Comparison of ENCODE assay signal across 20 cellular contexts in the genomic region with DNA sequence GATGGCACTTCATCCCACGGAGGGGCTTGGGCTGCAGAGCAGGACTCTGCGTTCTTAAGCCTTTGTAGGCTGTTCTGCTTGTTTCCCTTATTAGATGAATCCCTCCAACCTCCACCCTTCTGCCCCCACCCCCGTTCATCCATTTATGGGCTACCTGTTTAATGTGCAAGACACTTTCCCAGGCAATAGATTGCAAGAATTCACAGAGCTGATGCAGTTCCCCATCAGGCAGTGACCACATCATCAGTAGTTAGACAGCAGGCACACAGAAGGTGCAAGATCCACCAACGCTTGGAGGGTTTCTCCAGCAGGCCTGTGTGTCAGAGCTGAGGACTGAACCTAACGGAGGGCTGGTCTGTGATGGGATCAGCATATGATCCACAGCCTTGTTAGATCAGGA. TPM values are rescaled to one million over a fixed set of nuclear protein-coding genes. Genes with fewer than 3 reads are reported as not detected.
DNase-seq lines count a peak whose midpoint lies in the region; ATAC-seq, FAIRE-seq and TF ChIP-seq lines count a peak whose summit lies in the region.
"Had no signal": no experiment of that assay in that cellular context is flagged by ENCODE, and none has a peak within 500 bp of the region (broad histone marks: within the 10 kb centered on the region; RNA-seq: fewer than 3 reads in every experiment).

No MANE protein-coding gene starts in this region.

- TF ChIP-seq POLR2A in HepG2 (IDR thresholded peaks at IDR 0.05; ENCODE audit: insufficient read depth in 1 of 2, low read depth in 2 of 2, low read length in 2 of 2) = peak in 1 of 2 experiments; percentile 15; a peak in 1 of 4 replicates

- no peak overlapping the region for H3K4me2 ChIP-seq in HepG2 (ENCODE audit: low read depth, low read length)

- H3K27ac Mint-ChIP-seq in Calu3 (ENCODE audit: unreplicated experiment) (peak overlapping the region; percentile 16), mesothelial cell of epicardium (no peak overlapping the region)

- H3K9me3 ChIP-seq in adipocyte (ENCODE audit: control insufficient read depth, low read length) (no peaks in the 10 kb centered on the region), HepG2 (ENCODE audit: low read length) (no peaks in the 10 kb centered on the region)

- FAIRE-seq in HepG2 (lab: Jason Lieb, UNC) (no peak), urothelium cell line (lab: Jason Lieb, UNC) (no peak)
- FAIRE-seq: H54 had no signal

- H3K4me3 Mint-ChIP-seq in Calu3 (ENCODE audit: low read depth, unreplicated experiment) (no peak overlapping the region), mesothelial cell of epicardium (no peak overlapping the region)
- H3K4me3 Mint-ChIP-seq: HFFc6, IgD-negative memory B cell had no signal

- CTCF ChIA-PET in Calu3 (lab: Charles Lee) (interaction anchor here (0.6 to 0.9 kb wide), 2 partner anchors 25 to 165 kb away, joined by 3 to 8 read pairs; no protein-coding TSS in a partner anchor), HepG2 (lab: Yijun Ruan, JAX; ENCODE audit: low intra/inter-chr PET ratio, low total read pairs) (interaction anchor here (5.0 kb wide), 1 partner anchor 33 kb away, joined by 45 read pairs; a partner anchor contains a TSS)

- H3K27me3 Mint-ChIP-seq in Calu3 (ENCODE audit: unreplicated experiment) = peaks cover 41% of the 10 kb centered on the region
- H3K27me3 Mint-ChIP-seq in mesothelial cell of epicardium (ENCODE audit: low read depth) = no peaks in the 10 kb centered on the region
- H3K27me3 Mint-ChIP-seq: IgD-negative memory B cell had no signal

- WGBS in HepG2 (ENCODE audit: low lambda C conversion rate) = 52% methylated on average over 5 of the region's 5 CpGs

- H3K36me3 Mint-ChIP-seq in Calu3 (ENCODE audit: insufficient read depth, unreplicated experiment) = peaks cover 31% of the 10 kb centered on the region
- peaks cover 8% of the 10 kb centered on the region for H3K36me3 Mint-ChIP-seq in mesothelial cell of epicardium

- H3K9me3 Mint-ChIP-seq in Calu3 (ENCODE audit: low read depth, unreplicated experiment) (no peaks in the 10 kb centered on the region), mesothelial cell of epicardium (no peaks in the 10 kb centered on the region)
- H3K9me3 Mint-ChIP-seq: HFFc6, IgD-negative memory B cell had no signal

- TF ChIP-seq CTCF in Calu3 (IDR thresholded peaks at IDR 0.05; ENCODE audit: unreplicated experiment) = no peak
- TF ChIP-seq CTCF in HepG2 (CRISPR knock-in tag; IDR thresholded peaks at IDR 0.05) = no peak
- no peak for TF ChIP-seq CTCF in mesothelial cell of epicardium (IDR thresholded peaks at IDR 0.05; ENCODE audit: unreplicated experiment)

- no peak overlapping the region for H3K4me3 ChIP-seq in adipocyte (ENCODE audit: low read length)
- no peak overlapping the region for H3K4me3 ChIP-seq in HepG2 (replicated peaks in 1 of 3; ENCODE audit: insufficient read depth in 1 of 3, low read depth in 2 of 3, low read length in 3 of 3)
- no peak overlapping the region for H3K4me3 ChIP-seq in skin epidermis

- no peaks in the 10 kb centered on the region for H3K79me2 ChIP-seq in HepG2 (ENCODE audit: insufficient read depth, low read length)

- TF ChIP-seq EP300 in HepG2 (IDR thresholded peaks at IDR 0.05; ENCODE audit: low read depth in 2 of 2, low read length in 2 of 2) (no peak), HepG2 (CRISPR knock-in tag; IDR thresholded peaks at IDR 0.05; ENCODE audit: borderline replicate concordance) (no peak)

- H3K36me3 ChIP-seq in adipocyte (ENCODE audit: control insufficient read depth, insufficient read depth, low read length, severe bottlenecking) (peaks cover 30% of the 10 kb centered on the region), HepG2 (replicated peaks in 1 of 2; ENCODE audit: control insufficient read depth in 1 of 2, insufficient read depth in 2 of 2, low read length in 2 of 2) (no peaks in the 10 kb centered on the region)

- H3K4me1 Mint-ChIP-seq in Calu3 (ENCODE audit: low read depth, unreplicated experiment) (no peaks in the 10 kb centered on the region), mesothelial cell of epicardium (peaks cover 13% of the 10 kb centered on the region)

- POLR2A ChIA-PET in HepG2 (lab: Yijun Ruan, JAX) = interaction anchor here (0.9 to 3.6 kb wide), 3 partner anchors 15 to 149 kb away, joined by 3 to 34 read pairs (median 9); a partner anchor contains a TSS

- no peak for ATAC-seq in HepG2

- no peak for DNase-seq in Calu3
- no peak for DNase-seq in adipocyte (ENCODE audit: low read depth)
- DNase-seq in HepG2 (ENCODE audit: low spot score) = no peak
- DNase-seq in NCI-H187 (lab: John Stamatoyannopoulos, UW) = no peak
- no peak for DNase-seq in mesothelial cell of epicardium (ENCODE audit: low spot score in 2 of 2, unreplicated experiment in 2 of 2)
- no peak for DNase-seq in urothelium cell line (ENCODE audit: low spot score)
- DNase-seq in cerebellum (ENCODE audit: low spot score) = no peak
- DNase-seq: DMS153, HFFc6, NCI-H1105 treated with DMSO at 0.1 percent for 48 hours, NCI-H1694 treated with DMSO at 0.1 percent for 48 hours, NCI-H226, NCI-H524 treated with DMSO at 0.1 percent for 48 hours, SIG-M5 had no signal

- H3K4me1 ChIP-seq in adipocyte (ENCODE audit: control insufficient read depth, insufficient read depth, low read length) (peaks cover 61% of the 10 kb centered on the region), HepG2 (ENCODE audit: insufficient read depth, low read length) (peaks cover 27% of the 10 kb centered on the region)

- intact Hi-C loops in Calu3 (cut with micrococcal nuclease; ENCODE audit: unreplicated experiment) = loop anchor here (5.0 kb wide), 1 partner anchor 76 kb away; a partner anchor contains a TSS
- intact Hi-C loops in HepG2 (cut with micrococcal nuclease; ENCODE audit: unreplicated experiment) = loop anchor here (2.0 kb wide), 1 partner anchor 15 kb away; a partner anchor contains a TSS

- BruUV-seq in Calu3 (replicated peaks; lab: Mats Ljungman, UMichigan) (no TSS peak), HepG2 (replicated peaks; lab: Mats Ljungman, UMichigan) (no TSS peak)

- in situ Hi-C loops in HepG2 (cut with HindIII; ENCODE audit: extremely low pct_ligation_motif_present, low pct_unique_long_range_greater_than_20kb) = loop anchor here (5.0 kb wide), 1 partner anchor 36 kb away; no protein-coding TSS in a partner anchor

- H3K27me3 ChIP-seq in adipocyte (replicated peaks; ENCODE audit: control insufficient read depth, insufficient read depth, low read length) (no peaks in the 10 kb centered on the region), HepG2 (ENCODE audit: control insufficient read depth in 1 of 2, insufficient read depth in 2 of 2, low read length in 2 of 2) (peaks cover 0 to 2% of the 10 kb centered on the region in 2 experiments; a peak in 1 of 5 replicates)

- TF ChIP-seq RAD21 in HepG2 (CRISPR knock-in tag; IDR thresholded peaks at IDR 0.05) = no peak

- no peak overlapping the region for H2AFZ ChIP-seq in HepG2 (ENCODE audit: low read length)

- H3K27ac ChIP-seq in HepG2 (ENCODE audit: extremely low read length, insufficient read depth, low read length) (no peak overlapping the region), skin epidermis (peak overlapping the region in 11 of 21 experiments; percentile 14 to 94 (median 80))
- H3K27ac ChIP-seq: C4-2B had no signal

- H4K20me1 ChIP-seq in HepG2 (ENCODE audit: insufficient read depth, low read length) = no peaks in the 10 kb centered on the region; the same call in 1 of the 2 replicates

- peak overlapping the region; percentile 92 for H3K9ac ChIP-seq in adipocyte (ENCODE audit: low read length)
- no peak overlapping the region for H3K9ac ChIP-seq in HepG2 (ENCODE audit: insufficient read depth, low read depth, low read length)

RNA-seq across cellular contexts. Expression of a gene that starts 1.2 kb away (rescaled TPM):
- total RNA-seq in Calu3 (2022) (7.6 and 7.9 TPM in 2 replicates), HepG2 (2016; rRNA removed; fragmentation: Illumina TruSeq; extraction: Trizol) (1.7 and 3.5 TPM in 2 replicates), mesothelial cell of epicardium (41.5 to 45.9 TPM (median 45.1 TPM) in 3 replicates), cerebellum (4.6 TPM)
- 0.44 and 0.61 TPM in 2 replicates for total RNA-seq in HepG2 (2016; cell fraction: cytosol; rRNA removed; fragmentation: Illumina TruSeq; extraction: Trizol; ENCODE audit: low read depth)
- total RNA-seq in HepG2 (2016; cell fraction: insoluble cytoplasmic fraction; rRNA removed; fragmentation: Illumina TruSeq; extraction: Trizol) = 2.6 and 4.1 TPM in 2 replicates
- 0.93 and 1.4 TPM in 2 replicates for total RNA-seq in HepG2 (2016; cell fraction: membrane; rRNA removed; fragmentation: Illumina TruSeq; extraction: Trizol)
- total RNA-seq in HepG2 (2016; cell fraction: nucleus; rRNA removed; fragmentation: Illumina TruSeq; extraction: Trizol) = 3.8 and 4.3 TPM in 2 replicates
- 6.5 and 11.2 TPM in 2 replicates for polyA plus RNA-seq in HepG2 (2011; rRNA removed)
- 6.2 and 6.5 TPM in 2 replicates for polyA plus RNA-seq in HepG2 (2011; cell fraction: cytosol; rRNA removed)
- polyA plus RNA-seq in HepG2 (2011; cell fraction: nucleus; rRNA removed) = 6.1 and 8.4 TPM in 2 replicates
- polyA plus RNA-seq in HepG2 (2012) = 1.2 and 1.9 TPM in 2 replicates
- 0.42 and 0.57 TPM in 2 replicates for polyA plus RNA-seq in HepG2 (2016; cell fraction: cytosol; fragmentation: Illumina TruSeq; extraction: Trizol; ENCODE audit: low read depth)
- polyA plus RNA-seq in HepG2 (2016; cell fraction: insoluble cytoplasmic fraction; fragmentation: Illumina TruSeq; extraction: Trizol; ENCODE audit: low read depth) = 1.6 and 2.2 TPM in 2 replicates
- 1.2 and 1.3 TPM in 2 replicates for polyA plus RNA-seq in HepG2 (2016; cell fraction: membrane; fragmentation: Illumina TruSeq; extraction: Trizol; ENCODE audit: low read depth)
- polyA plus RNA-seq in HepG2 (2016; cell fraction: nucleus; fragmentation: Illumina TruSeq; extraction: Trizol; ENCODE audit: insufficient read depth, low read depth) = 6.5 and 7.1 TPM in 2 replicates
- 3.3 and 5.9 TPM in 2 replicates for polyA minus RNA-seq in HepG2 (2011; rRNA and poly(A)+ RNA removed; ENCODE audit: low replicate concordance)
- 0.70 and 1.3 TPM in 2 replicates for polyA minus RNA-seq in HepG2 (2011; cell fraction: cytosol; rRNA and poly(A)+ RNA removed)
- 1.7 and 2.7 TPM in 2 replicates for polyA minus RNA-seq in HepG2 (2011; cell fraction: nucleus; rRNA and poly(A)+ RNA removed)
- polyA plus RNA-seq: IgD-negative memory B cell had no signal

RNA-seq across cellular contexts. Expression of a gene that starts 15.5 kb away (rescaled TPM):
- 43.2 and 43.4 TPM in 2 replicates for total RNA-seq in Calu3 (2022)
- total RNA-seq in HepG2 (2016; rRNA removed; fragmentation: Illumina TruSeq; extraction: Trizol) = 14.2 and 28.9 TPM in 2 replicates
- 4.9 and 5.6 TPM in 2 replicates for total RNA-seq in HepG2 (2016; cell fraction: cytosol; rRNA removed; fragmentation: Illumina TruSeq; extraction: Trizol; ENCODE audit: low read depth)
- total RNA-seq in HepG2 (2016; cell fraction: insoluble cytoplasmic fraction; rRNA removed; fragmentation: Illumina TruSeq; extraction: Trizol) = 14.6 and 24.7 TPM in 2 replicates
- total RNA-seq in HepG2 (2016; cell fraction: membrane; rRNA removed; fragmentation: Illumina TruSeq; extraction: Trizol) = 9.1 and 10.3 TPM in 2 replicates
- 30.9 and 42.1 TPM in 2 replicates for total RNA-seq in HepG2 (2016; cell fraction: nucleus; rRNA removed; fragmentation: Illumina TruSeq; extraction: Trizol)
- polyA plus RNA-seq in HepG2 (2011; rRNA removed) = 53.1 and 73.4 TPM in 2 replicates
- polyA plus RNA-seq in HepG2 (2011; cell fraction: cytosol; rRNA removed) = 32.8 and 36.0 TPM in 2 replicates
- polyA plus RNA-seq in HepG2 (2011; cell fraction: nucleus; rRNA removed) = 60.3 and 87.6 TPM in 2 replicates
- 22.3 and 28.7 TPM in 2 replicates for polyA plus RNA-seq in HepG2 (2012)
- 3.0 and 3.5 TPM in 2 replicates for polyA plus RNA-seq in HepG2 (2016; cell fraction: cytosol; fragmentation: Illumina TruSeq; extraction: Trizol; ENCODE audit: low read depth)
- polyA plus RNA-seq in HepG2 (2016; cell fraction: insoluble cytoplasmic fraction; fragmentation: Illumina TruSeq; extraction: Trizol; ENCODE audit: low read depth) = 14.0 and 14.1 TPM in 2 replicates
- polyA plus RNA-seq in HepG2 (2016; cell fraction: membrane; fragmentation: Illumina TruSeq; extraction: Trizol; ENCODE audit: low read depth) = 5.6 and 7.3 TPM in 2 replicates
- polyA plus RNA-seq in HepG2 (2016; cell fraction: nucleus; fragmentation: Illumina TruSeq; extraction: Trizol; ENCODE audit: insufficient read depth, low read depth) = 51.4 and 56.2 TPM in 2 replicates
- polyA minus RNA-seq in HepG2 (2011; rRNA and poly(A)+ RNA removed; ENCODE audit: low replicate concordance) = 41.3 and 114 TPM in 2 replicates
- polyA minus RNA-seq in HepG2 (2011; cell fraction: cytosol; rRNA and poly(A)+ RNA removed) = 30.1 and 38.2 TPM in 2 replicates
- 34.5 and 39.2 TPM in 2 replicates for polyA minus RNA-seq in HepG2 (2011; cell fraction: nucleus; rRNA and poly(A)+ RNA removed)
- total RNA-seq in mesothelial cell of epicardium = 50.6 to 59.2 TPM (median 58.5 TPM) in 3 replicates
- total RNA-seq in cerebellum = 7.1 TPM

RNA-seq across cellular contexts. Expression of a gene that starts 33.0 kb away (rescaled TPM):
- total RNA-seq in Calu3 (2022) (7.1 and 9.7 TPM in 2 replicates), HepG2 (2016; rRNA removed; fragmentation: Illumina TruSeq; extraction: Trizol) (8.2 and 18.2 TPM in 2 replicates), mesothelial cell of epicardium (46.1 to 47.3 TPM (median 46.7 TPM) in 3 replicates), cerebellum (14.7 TPM)
- total RNA-seq in HepG2 (2016; cell fraction: cytosol; rRNA removed; fragmentation: Illumina TruSeq; extraction: Trizol; ENCODE audit: low read depth) = 2.7 and 2.8 TPM in 2 replicates
- total RNA-seq in HepG2 (2016; cell fraction: insoluble cytoplasmic fraction; rRNA removed; fragmentation: Illumina TruSeq; extraction: Trizol) = 8.4 and 18.7 TPM in 2 replicates
- total RNA-seq in HepG2 (2016; cell fraction: membrane; rRNA removed; fragmentation: Illumina TruSeq; extraction: Trizol) = 3.2 and 3.7 TPM in 2 replicates
- total RNA-seq in HepG2 (2016; cell fraction: nucleus; rRNA removed; fragmentation: Illumina TruSeq; extraction: Trizol) = 17.9 and 19.4 TPM in 2 replicates
- polyA plus RNA-seq in HepG2 (2011; rRNA removed) = 14.5 and 23.3 TPM in 2 replicates
- polyA plus RNA-seq in HepG2 (2011; cell fraction: cytosol; rRNA removed) = 9.6 and 18.5 TPM in 2 replicates
- 14.4 and 22.0 TPM in 2 replicates for polyA plus RNA-seq in HepG2 (2011; cell fraction: nucleus; rRNA removed)
- polyA plus RNA-seq in HepG2 (2012) = 9.8 and 10.0 TPM in 2 replicates
- polyA plus RNA-seq in HepG2 (2016; cell fraction: cytosol; fragmentation: Illumina TruSeq; extraction: Trizol; ENCODE audit: low read depth) = 0.91 and 1.0 TPM in 2 replicates
- polyA plus RNA-seq in HepG2 (2016; cell fraction: insoluble cytoplasmic fraction; fragmentation: Illumina TruSeq; extraction: Trizol; ENCODE audit: low read depth) = 6.4 and 6.7 TPM in 2 replicates
- polyA plus RNA-seq in HepG2 (2016; cell fraction: membrane; fragmentation: Illumina TruSeq; extraction: Trizol; ENCODE audit: low read depth) = 1.8 and 2.2 TPM in 2 replicates
- 26.0 and 30.9 TPM in 2 replicates for polyA plus RNA-seq in HepG2 (2016; cell fraction: nucleus; fragmentation: Illumina TruSeq; extraction: Trizol; ENCODE audit: insufficient read depth, low read depth)
- 3.8 and 12.0 TPM in 2 replicates for polyA minus RNA-seq in HepG2 (2011; rRNA and poly(A)+ RNA removed; ENCODE audit: low replicate concordance)
- 7.0 and 14.3 TPM in 2 replicates for polyA minus RNA-seq in HepG2 (2011; cell fraction: cytosol; rRNA and poly(A)+ RNA removed)
- 14.0 and 26.4 TPM in 2 replicates for polyA minus RNA-seq in HepG2 (2011; cell fraction: nucleus; rRNA and poly(A)+ RNA removed)
- polyA plus RNA-seq: IgD-negative memory B cell had no signal

RNA-seq across cellular contexts. Expression of a gene that starts 35.2 kb away (rescaled TPM):
- total RNA-seq in Calu3 (2022) (0.81 and 2.3 TPM in 2 replicates), HepG2 (2016; rRNA removed; fragmentation: Illumina TruSeq; extraction: Trizol) (19.8 and 21.4 TPM in 2 replicates), mesothelial cell of epicardium (2.1 to 2.5 TPM (median 2.3 TPM) in 3 replicates), cerebellum (0.27 TPM)
- total RNA-seq in HepG2 (2016; cell fraction: cytosol; rRNA removed; fragmentation: Illumina TruSeq; extraction: Trizol; ENCODE audit: low read depth) = 9.8 and 10.8 TPM in 2 replicates
- total RNA-seq in HepG2 (2016; cell fraction: insoluble cytoplasmic fraction; rRNA removed; fragmentation: Illumina TruSeq; extraction: Trizol) = 19.4 and 22.0 TPM in 2 replicates
- total RNA-seq in HepG2 (2016; cell fraction: membrane; rRNA removed; fragmentation: Illumina TruSeq; extraction: Trizol) = 10.5 and 10.7 TPM in 2 replicates
- 10.1 and 12.6 TPM in 2 replicates for total RNA-seq in HepG2 (2016; cell fraction: nucleus; rRNA removed; fragmentation: Illumina TruSeq; extraction: Trizol)
- polyA plus RNA-seq in HepG2 (2011; rRNA removed) = 13.8 and 17.5 TPM in 2 replicates
- polyA plus RNA-seq in HepG2 (2011; cell fraction: cytosol; rRNA removed) = 11.8 and 12.1 TPM in 2 replicates
- 32.8 and 44.7 TPM in 2 replicates for polyA plus RNA-seq in HepG2 (2011; cell fraction: nucleus; rRNA removed)
- polyA plus RNA-seq in HepG2 (2012) = 13.0 and 19.0 TPM in 2 replicates
- 11.0 and 15.5 TPM in 2 replicates for polyA plus RNA-seq in HepG2 (2016; cell fraction: cytosol; fragmentation: Illumina TruSeq; extraction: Trizol; ENCODE audit: low read depth)
- 28.5 and 29.8 TPM in 2 replicates for polyA plus RNA-seq in HepG2 (2016; cell fraction: insoluble cytoplasmic fraction; fragmentation: Illumina TruSeq; extraction: Trizol; ENCODE audit: low read depth)
- 9.1 and 12.4 TPM in 2 replicates for polyA plus RNA-seq in HepG2 (2016; cell fraction: membrane; fragmentation: Illumina TruSeq; extraction: Trizol; ENCODE audit: low read depth)
- polyA plus RNA-seq in HepG2 (2016; cell fraction: nucleus; fragmentation: Illumina TruSeq; extraction: Trizol; ENCODE audit: insufficient read depth, low read depth) = 23.8 and 24.2 TPM in 2 replicates
- polyA minus RNA-seq in HepG2 (2011; rRNA and poly(A)+ RNA removed; ENCODE audit: low replicate concordance) = 17.1 TPM in 1 of 2 replicates, not detected in the other
- polyA minus RNA-seq in HepG2 (2011; cell fraction: cytosol; rRNA and poly(A)+ RNA removed) = 5.3 and 5.5 TPM in 2 replicates
- 12.1 and 20.4 TPM in 2 replicates for polyA minus RNA-seq in HepG2 (2011; cell fraction: nucleus; rRNA and poly(A)+ RNA removed)
- total RNA-seq: HFFc6, LHCN-M2, RPMI7951 had no signal
- polyA plus RNA-seq: IgD-negative memory B cell had no signal

RNA-seq across cellular contexts. Expression of a gene that starts 36.7 kb away (rescaled TPM):
- 37.5 and 48.1 TPM in 2 replicates for total RNA-seq in Calu3 (2022)
- total RNA-seq in HepG2 (2016; rRNA removed; fragmentation: Illumina TruSeq; extraction: Trizol) = 10.8 and 26.2 TPM in 2 replicates
- total RNA-seq in HepG2 (2016; cell fraction: cytosol; rRNA removed; fragmentation: Illumina TruSeq; extraction: Trizol; ENCODE audit: low read depth) = 2.9 and 3.7 TPM in 2 replicates
- 10.0 and 27.0 TPM in 2 replicates for total RNA-seq in HepG2 (2016; cell fraction: insoluble cytoplasmic fraction; rRNA removed; fragmentation: Illumina TruSeq; extraction: Trizol)
- 5.3 TPM in 2 replicates for total RNA-seq in HepG2 (2016; cell fraction: membrane; rRNA removed; fragmentation: Illumina TruSeq; extraction: Trizol)
- total RNA-seq in HepG2 (2016; cell fraction: nucleus; rRNA removed; fragmentation: Illumina TruSeq; extraction: Trizol) = 35.4 and 43.8 TPM in 2 replicates
- 94.1 and 118 TPM in 2 replicates for polyA plus RNA-seq in HepG2 (2011; rRNA removed)
- 79.5 and 81.3 TPM in 2 replicates for polyA plus RNA-seq in HepG2 (2011; cell fraction: cytosol; rRNA removed)
- polyA plus RNA-seq in HepG2 (2011; cell fraction: nucleus; rRNA removed) = 155 and 157 TPM in 2 replicates
- polyA plus RNA-seq in HepG2 (2012) = 61.8 and 69.9 TPM in 2 replicates
- polyA plus RNA-seq in HepG2 (2016; cell fraction: cytosol; fragmentation: Illumina TruSeq; extraction: Trizol; ENCODE audit: low read depth) = 1.3 and 2.0 TPM in 2 replicates
- polyA plus RNA-seq in HepG2 (2016; cell fraction: insoluble cytoplasmic fraction; fragmentation: Illumina TruSeq; extraction: Trizol; ENCODE audit: low read depth) = 9.0 and 11.0 TPM in 2 replicates
- 3.0 and 3.4 TPM in 2 replicates for polyA plus RNA-seq in HepG2 (2016; cell fraction: membrane; fragmentation: Illumina TruSeq; extraction: Trizol; ENCODE audit: low read depth)
- polyA plus RNA-seq in HepG2 (2016; cell fraction: nucleus; fragmentation: Illumina TruSeq; extraction: Trizol; ENCODE audit: insufficient read depth, low read depth) = 67.7 and 79.8 TPM in 2 replicates
- polyA minus RNA-seq in HepG2 (2011; rRNA and poly(A)+ RNA removed; ENCODE audit: low replicate concordance) = 46.9 and 191 TPM in 2 replicates
- polyA minus RNA-seq in HepG2 (2011; cell fraction: cytosol; rRNA and poly(A)+ RNA removed) = 49.9 and 80.8 TPM in 2 replicates
- 47.9 and 63.4 TPM in 2 replicates for polyA minus RNA-seq in HepG2 (2011; cell fraction: nucleus; rRNA and poly(A)+ RNA removed)
- 79.1 to 81.3 TPM (median 81.1 TPM) in 3 replicates for total RNA-seq in mesothelial cell of epicardium
- 57.6 TPM for total RNA-seq in cerebellum
